Comparison of ENCODE assay signal across 20 cellular contexts in genomic region chr13:23007430-23007829, GRCh38.
"Had no signal": no experiment of that assay in that cellular context is flagged by ENCODE, and none has a peak within 500 bp of the region (broad histone marks: within the 10 kb centered on the region; RNA-seq: fewer than 3 reads in every experiment).

No MANE protein-coding gene starts in this region.

- DNase-seq: activated CD4-positive, alpha-beta T cell treated with anti-CD3 and anti-CD28 coated beads, Interleukin-2, amount 10 ng/mL, durations not matched to agents 7 days and 5 days; activated CD8-positive, alpha-beta T cell treated with anti-CD3 and anti-CD28 coated beads, Interleukin-2, amount 10 ng/mL, durations not matched to agents 7 days and 5 days; activated naive CD4-positive, alpha-beta T cell treated with Interleukin-2 at 50 U/mL for 16 hours; activated naive CD8-positive, alpha-beta T cell treated with anti-CD3 and anti-CD28 coated beads, Interleukin-2, amount 10 ng/mL, durations not matched to agents 7 days and 5 days; activated T-cell treated with anti-CD3 and anti-CD28 coated beads, Interleukin-2, amount 50 U/mL, for 24 hours; amygdala; erythroblast; head of caudate nucleus; sigmoid colon; spleen; stimulated activated CD4-positive, alpha-beta T cell treated with anti-CD3 and anti-CD28 coated beads, Interleukin-4, amount 100 ng/mL, for 4 hours; stimulated activated naive B cell treated with anti-CD40 and anti-IgM and Interleukin-4, amounts not matched to agents 10 μg/mL and 1 μg/mL and 100 μg/mL, for 72 hours; T1000; thyroid gland had no signal

- H3K27me3 ChIP-seq: cardiac muscle cell, gastrocnemius medialis, sigmoid colon, spleen, thyroid gland had no signal

- H3K4me3 ChIP-seq: cardiac muscle cell, gastrocnemius medialis, sigmoid colon, spleen, thyroid gland had no signal

- ATAC-seq: activated CD8-positive, alpha-beta T cell treated with anti-CD3 and anti-CD28 coated beads, Interleukin-2, amount 10 ng/mL, durations not matched to agents 7 days and 5 days; gastrocnemius medialis; natural killer cell treated with Interleukin-12 subunit alpha and Interleukin-12 subunit beta and Interleukin-15 and Interleukin-18, amount 100 ng/mL, for 72 hours; stimulated activated naive B cell treated with anti-CD40 and anti-IgM and Interleukin-4, amounts not matched to agents 10 μg/mL and 1 μg/mL and 100 μg/mL, for 72 hours had no signal

- H3K4me1 ChIP-seq: gastrocnemius medialis, spleen, thyroid gland had no signal

- H3K9me3 ChIP-seq: gastrocnemius medialis, thyroid gland had no signal

- H3K36me3 ChIP-seq: cardiac muscle cell, gastrocnemius medialis, sigmoid colon, spleen, thyroid gland had no signal

- FAIRE-seq: colon, endometrium, keratinocyte had no signal

- H3K27ac ChIP-seq: cardiac muscle cell, gastrocnemius medialis, sigmoid colon, spleen, thyroid gland had no signal
